1 cellular context compared by ENCODE assay signal in genomic region chr20:45408646-45409213, GRCh38.
TF ChIP-seq lines count a peak whose summit lies in the region.

No MANE protein-coding gene starts in this region.

TF ChIP-seq in GM12878, 131 proteins besides CTCF, POLR2A, EP300 and RAD21:
- TF ChIP-seq SIN3A (IDR thresholded peaks at IDR 0.05; ENCODE audit: low read depth, low read length) = no peak
- TF ChIP-seq CEBPB (IDR thresholded peaks at IDR 0.05; ENCODE audit: borderline replicate concordance in 1 of 2, low read depth in 2 of 2, low read length in 2 of 2) = no peak
- no peak for TF ChIP-seq FOXM1 (IDR thresholded peaks at IDR 0.05; ENCODE audit: low read depth, low read length)
- no peak for TF ChIP-seq ZNF384 (IDR thresholded peaks at IDR 0.05; ENCODE audit: borderline replicate concordance, low read depth, low read length)
- no peak for TF ChIP-seq E4F1 (IDR thresholded peaks at IDR 0.05; ENCODE audit: borderline replicate concordance, partially characterized antibody)
- no peak for TF ChIP-seq ZZZ3 (IDR thresholded peaks at IDR 0.05; ENCODE audit: control insufficient read depth, insufficient read length, low read depth)
- no peak for TF ChIP-seq TAF1 (IDR thresholded peaks at IDR 0.05; ENCODE audit: borderline replicate concordance, low read depth, low read length)
- TF ChIP-seq ZBTB11 (CRISPR knock-in tag; IDR thresholded peaks at IDR 0.05) = no peak
- TF ChIP-seq BCL3 (IDR thresholded peaks at IDR 0.05; ENCODE audit: borderline replicate concordance, insufficient read depth, low read depth, low read length, poor library complexity, severe bottlenecking) = no peak
- no peak for TF ChIP-seq REST (IDR thresholded peaks at IDR 0.05; ENCODE audit: low read depth, low read length)
- no peak for TF ChIP-seq NR2C1 (IDR thresholded peaks at IDR 0.05)
- no peak for TF ChIP-seq CHD2 (IDR thresholded peaks at IDR 0.05; ENCODE audit: borderline replicate concordance, low read depth, low read length)
- no peak for TF ChIP-seq ATF7 (IDR thresholded peaks at IDR 0.05; ENCODE audit: low read depth)
- no peak for TF ChIP-seq SUPT20H (IDR thresholded peaks at IDR 0.05; ENCODE audit: borderline replicate concordance, control insufficient read depth, low read depth, low read length)
